ENCODE assay signal across 15 cellular contexts in genomic region chr3:157786216-157786615, GRCh38.
DNase-seq lines count a peak whose midpoint lies in the region; ATAC-seq and TF ChIP-seq lines count a peak whose summit lies in the region.
"Had no signal": no experiment of that assay in that cellular context is flagged by ENCODE, and none has a peak within 500 bp of the region (broad histone marks: within the 10 kb centered on the region; RNA-seq: fewer than 3 reads in every experiment).

No MANE protein-coding gene starts in this region.

- no peaks in the 10 kb centered on the region for H3K9me3 Mint-ChIP-seq in osteocyte (ENCODE audit: unreplicated experiment)

- 8 to 17% (median 16%) methylated on average over 2 of the region's 2 CpGs for WGBS in ovary, 3 donors

- no peaks in the 10 kb centered on the region for H3K27me3 Mint-ChIP-seq in osteocyte (ENCODE audit: unreplicated experiment)
- H3K27me3 Mint-ChIP-seq: activated CD8-positive, alpha-beta memory T cell treated with anti-CD3 and anti-CD28 coated beads, Interleukin-2, amount 10 ng/mL, durations not matched to agents 7 days and 5 days; CD8-positive, alpha-beta memory T cell; memory B cell; stimulated activated naive B cell treated with anti-CD40 and anti-IgM and Interleukin-4, amounts not matched to agents 10 μg/mL and 1 μg/mL and 100 μg/mL, for 72 hours had no signal

- H3K9me3 ChIP-seq in fibroblast of lung (ENCODE audit: control insufficient read depth, insufficient read depth, low read depth, low read length) (no peaks in the 10 kb centered on the region), ovary (no peaks in the 10 kb centered on the region)
- H3K9me3 ChIP-seq: psoas muscle had no signal

- H3K4me1 ChIP-seq in fibroblast of lung (ENCODE audit: control insufficient read depth, extremely low read depth, insufficient read depth, low read length) (peaks cover 9% of the 10 kb centered on the region), ovary (ENCODE audit: insufficient read depth) (peaks cover 9% of the 10 kb centered on the region)
- H3K4me1 ChIP-seq: psoas muscle had no signal

- no peaks in the 10 kb centered on the region for H4K20me1 ChIP-seq in fibroblast of lung (ENCODE audit: control insufficient read depth, extremely low read depth, insufficient read depth, low read length)

- intact Hi-C loops in ovary (cut with DNase I), result no loop called here

- peak; percentile 78 for DNase-seq in Daoy (ENCODE audit: low read depth)
- peak; percentile 94 for DNase-seq in RPMI7951 (ENCODE audit: low read depth)
- DNase-seq in fibroblast of lung (ENCODE audit: low read depth in 2 of 2), result peak; percentile 70 to 85
- DNase-seq in osteocyte (ENCODE audit: extremely low spot score, unreplicated experiment), result no peak
- DNase-seq in activated gamma-delta T cell treated with Interleukin-2 at 50 U/mL for 16 hours, result no peak
- no peak for DNase-seq in ovary
- no peak for DNase-seq in HT-29 (ENCODE audit: low spot score)
- DNase-seq: activated CD8-positive, alpha-beta memory T cell treated with anti-CD3 and anti-CD28 coated beads, Interleukin-2, amount 10 ng/mL, durations not matched to agents 7 days and 5 days; CD8-positive, alpha-beta memory T cell; psoas muscle; stimulated activated CD4-positive, alpha-beta T cell treated with anti-CD3 and anti-CD28 coated beads, Interleukin-4, amount 100 ng/mL, for 1 hour; stimulated activated naive B cell treated with anti-CD40 and anti-IgM and Interleukin-4, amounts not matched to agents 10 μg/mL and 1 μg/mL and 100 μg/mL, for 72 hours had no signal

- H3K9ac ChIP-seq in fibroblast of lung (ENCODE audit: insufficient read depth, low read length), result no peak overlapping the region

- peaks cover 33% of the 10 kb centered on the region for H3K4me1 Mint-ChIP-seq in osteocyte (ENCODE audit: unreplicated experiment)
- H3K4me1 Mint-ChIP-seq: activated CD8-positive, alpha-beta memory T cell treated with anti-CD3 and anti-CD28 coated beads, Interleukin-2, amount 10 ng/mL, durations not matched to agents 7 days and 5 days; CD8-positive, alpha-beta memory T cell; memory B cell; stimulated activated naive B cell treated with anti-CD40 and anti-IgM and Interleukin-4, amounts not matched to agents 10 μg/mL and 1 μg/mL and 100 μg/mL, for 72 hours had no signal

- peak overlapping the region; percentile 55 for H3K4me2 ChIP-seq in fibroblast of lung (ENCODE audit: extremely low read depth, insufficient read depth, low read length)

- no peak overlapping the region for H3K4me3 ChIP-seq in fibroblast of lung (replicated peaks in 1 of 4; ENCODE audit: control extremely low read depth in 1 of 4, insufficient read depth in 1 of 4, low read depth in 3 of 4, low read length in 4 of 4)
- no peak overlapping the region for H3K4me3 ChIP-seq in ovary
- H3K4me3 ChIP-seq: psoas muscle had no signal

- TF ChIP-seq POLR2A in ovary (IDR thresholded peaks at IDR 0.05), result no peak

- H2AFZ ChIP-seq in fibroblast of lung (ENCODE audit: low read length), result no peak overlapping the region

- no peaks in the 10 kb centered on the region for H3K36me3 Mint-ChIP-seq in osteocyte (ENCODE audit: unreplicated experiment)
- H3K36me3 Mint-ChIP-seq: activated CD8-positive, alpha-beta memory T cell treated with anti-CD3 and anti-CD28 coated beads, Interleukin-2, amount 10 ng/mL, durations not matched to agents 7 days and 5 days; activated naive CD4-positive, alpha-beta T cell treated with anti-CD3 and anti-CD28 coated beads, Interleukin-2, amount 50 U/mL, for 72 hours; CD8-positive, alpha-beta memory T cell; memory B cell; stimulated activated naive B cell treated with anti-CD40 and anti-IgM and Interleukin-4, amounts not matched to agents 10 μg/mL and 1 μg/mL and 100 μg/mL, for 72 hours had no signal

- H3K27ac Mint-ChIP-seq in osteocyte (ENCODE audit: unreplicated experiment), result peak overlapping the region; percentile 72
- H3K27ac Mint-ChIP-seq: activated CD8-positive, alpha-beta memory T cell treated with anti-CD3 and anti-CD28 coated beads, Interleukin-2, amount 10 ng/mL, durations not matched to agents 7 days and 5 days; activated naive CD4-positive, alpha-beta T cell treated with anti-CD3 and anti-CD28 coated beads, Interleukin-2, amount 50 U/mL, for 72 hours; CD8-positive, alpha-beta memory T cell; memory B cell; stimulated activated naive B cell treated with anti-CD40 and anti-IgM and Interleukin-4, amounts not matched to agents 10 μg/mL and 1 μg/mL and 100 μg/mL, for 72 hours had no signal

- ATAC-seq in esophagus mucosa, result no peak
- ATAC-seq: activated CD8-positive, alpha-beta memory T cell treated with anti-CD3 and anti-CD28 coated beads, Interleukin-2, amount 10 ng/mL, durations not matched to agents 7 days and 5 days; activated naive CD4-positive, alpha-beta T cell treated with anti-CD3 and anti-CD28 coated beads, Interleukin-2, amount 50 U/mL, for 72 hours; psoas muscle; stimulated activated naive B cell treated with anti-CD40 and anti-IgM and Interleukin-4, amounts not matched to agents 10 μg/mL and 1 μg/mL and 100 μg/mL, for 72 hours had no signal

- TF ChIP-seq EP300 in ovary (IDR thresholded peaks at IDR 0.05), result no peak

- peak overlapping the region; percentile 36 for H3K27ac ChIP-seq in fibroblast of lung (ENCODE audit: insufficient read depth, low read length)
- H3K27ac ChIP-seq in ovary, result no peak overlapping the region
- H3K27ac ChIP-seq: psoas muscle had no signal

- H3K79me2 ChIP-seq in fibroblast of lung (ENCODE audit: control insufficient read depth, insufficient read depth, low read length), result no peaks in the 10 kb centered on the region

- TF ChIP-seq CTCF in fibroblast of lung (conservative IDR thresholded peaks at IDR 0.05 in 1 of 2, IDR thresholded peaks at IDR 0.05 in 1 of 2; ENCODE audit: low read depth in 1 of 2, low read length in 2 of 2), result no peak
- TF ChIP-seq CTCF in osteocyte (IDR thresholded peaks at IDR 0.05), result no peak
- no peak for TF ChIP-seq CTCF in ovary (IDR thresholded peaks at IDR 0.05)

- H3K36me3 ChIP-seq in fibroblast of lung (ENCODE audit: control insufficient read depth, insufficient read depth, low read length) (no peaks in the 10 kb centered on the region), ovary (no peaks in the 10 kb centered on the region)

- H3K4me3 Mint-ChIP-seq in osteocyte (ENCODE audit: unreplicated experiment), result no peak overlapping the region
- H3K4me3 Mint-ChIP-seq: activated CD8-positive, alpha-beta memory T cell treated with anti-CD3 and anti-CD28 coated beads, Interleukin-2, amount 10 ng/mL, durations not matched to agents 7 days and 5 days; CD8-positive, alpha-beta memory T cell; memory B cell; stimulated activated naive B cell treated with anti-CD40 and anti-IgM and Interleukin-4, amounts not matched to agents 10 μg/mL and 1 μg/mL and 100 μg/mL, for 72 hours had no signal

- H3K27me3 ChIP-seq in fibroblast of lung (ENCODE audit: control insufficient read depth, insufficient read depth, low read length), result no peaks in the 10 kb centered on the region
- no peaks in the 10 kb centered on the region for H3K27me3 ChIP-seq in ovary

Comparison
In these comparisons a context has a peak if more than half of its experiments do, and no peak if none do; other contexts are left out.
1. DNase-seq: peak in Daoy (single experiment), RPMI7951 (single experiment) and fibroblast of lung (2 of 2); none in osteocyte (single experiment), activated gamma-delta T cell treated with Interleukin-2 at 50 U/mL for 16 hours (single experiment), ovary (0 of 5) and HT-29 (single experiment).